8 cellular contexts compared by ENCODE assay signal in genomic region chr5:140042551-140043507, GRCh38. TPM values are rescaled to one million over a fixed set of nuclear protein-coding genes. Genes with fewer than 3 reads are reported as not detected.
DNase-seq lines count a peak whose midpoint lies in the region; ATAC-seq and TF ChIP-seq lines count a peak whose summit lies in the region.

Gene NRG2 (minus strand): TSS chr5:140043299.

- no peaks in the 10 kb centered on the region for H3K36me3 ChIP-seq in CD4-positive, CD25-positive, alpha-beta regulatory T cell (ENCODE audit: control insufficient read depth, insufficient read depth, low read length)
- no peaks in the 10 kb centered on the region for H3K36me3 ChIP-seq in upper lobe of right lung

- no peaks in the 10 kb centered on the region for H3K9me3 ChIP-seq in CD4-positive, CD25-positive, alpha-beta regulatory T cell (ENCODE audit: control insufficient read depth in 2 of 2, low read length in 2 of 2)
- no peaks in the 10 kb centered on the region for H3K9me3 ChIP-seq in upper lobe of right lung

- H3K9me3 Mint-ChIP-seq in CD4-positive, CD25-positive, alpha-beta regulatory T cell = peaks cover 0 to 1% (median 0%) of the 10 kb centered on the region in 7 donors
- H3K9me3 Mint-ChIP-seq in activated naive CD4-positive, alpha-beta T cell treated with anti-CD3 and anti-CD28 coated beads, Interleukin-2, amount 10 ng/mL, durations not matched to agents 7 days and 5 days = no peaks in the 10 kb centered on the region

- CTCF ChIA-PET in activated naive CD4-positive, alpha-beta T cell treated with anti-CD3 and anti-CD28 coated beads, Interleukin-2, amount 10 ng/mL, durations not matched to agents 7 days and 5 days (lab: Charles Lee) = interaction anchor here (1.0 to 1.4 kb wide), 3 partner anchors 30 to 104 kb away, joined by 3 to 4 read pairs (median 4); no protein-coding TSS in a partner anchor

- H3K4me3 ChIP-seq in CD4-positive, CD25-positive, alpha-beta regulatory T cell (ENCODE audit: low read depth, low read length) = peak within 1 kb of the TSS; percentile 23
- H3K4me3 ChIP-seq in upper lobe of right lung = peak within 1 kb of the TSS; percentile 55

- peaks cover 51% of the 10 kb centered on the region for H3K27me3 ChIP-seq in CD4-positive, CD25-positive, alpha-beta regulatory T cell (ENCODE audit: control insufficient read depth, insufficient read depth, low read length)
- no peaks in the 10 kb centered on the region for H3K27me3 ChIP-seq in upper lobe of right lung

- peaks cover 0 to 29% (median 7%) of the 10 kb centered on the region in 4 donors for H3K4me1 Mint-ChIP-seq in CD4-positive, CD25-positive, alpha-beta regulatory T cell
- H3K4me1 Mint-ChIP-seq in activated naive CD4-positive, alpha-beta T cell treated with anti-CD3 and anti-CD28 coated beads, Interleukin-2, amount 10 ng/mL, durations not matched to agents 7 days and 5 days = peaks cover 21% of the 10 kb centered on the region

- intact Hi-C loops in upper lobe of right lung (cut with DNase I) = no loop called here

- DNase-seq in CD4-positive, CD25-positive, alpha-beta regulatory T cell = peak; percentile 35 to 45 (median 43)
- DNase-seq in RPMI8226 (peak; percentile 54), glomerular visceral epithelial cell (ENCODE audit: extremely low spot score) (peak; percentile 78), occipital lobe (lab: John Stamatoyannopoulos, UW) (peak; percentile 77), upper lobe of right lung (peak; percentile 68)
- DNase-seq in activated naive CD4-positive, alpha-beta T cell treated with anti-CD3 and anti-CD28 coated beads, Interleukin-2, amount 10 ng/mL, durations not matched to agents 7 days and 5 days = peak; percentile 65

- peak; percentile 71 to 75 for ATAC-seq in CD4-positive, CD25-positive, alpha-beta regulatory T cell (ENCODE audit: low read depth in 2 of 2)
- peak; percentile 75 for ATAC-seq in GM19395 (IDR thresholded peaks at IDR 0.05; ENCODE audit: unreplicated experiment)
- ATAC-seq in HG03521 (IDR thresholded peaks at IDR 0.05; ENCODE audit: unreplicated experiment) = peak; percentile 64
- ATAC-seq in upper lobe of right lung = peak; percentile 80

- H3K27ac Mint-ChIP-seq in CD4-positive, CD25-positive, alpha-beta regulatory T cell = no peak within 1 kb of the TSS
- H3K27ac Mint-ChIP-seq in activated naive CD4-positive, alpha-beta T cell treated with anti-CD3 and anti-CD28 coated beads, Interleukin-2, amount 10 ng/mL, durations not matched to agents 7 days and 5 days = no peak within 1 kb of the TSS

- peaks cover 69% of the 10 kb centered on the region for H3K27me3 Mint-ChIP-seq in CD4-positive, CD25-positive, alpha-beta regulatory T cell
- H3K27me3 Mint-ChIP-seq in activated naive CD4-positive, alpha-beta T cell treated with anti-CD3 and anti-CD28 coated beads, Interleukin-2, amount 10 ng/mL, durations not matched to agents 7 days and 5 days = peaks cover 77% of the 10 kb centered on the region

- H3K36me3 Mint-ChIP-seq in CD4-positive, CD25-positive, alpha-beta regulatory T cell = no peaks in the 10 kb centered on the region
- H3K36me3 Mint-ChIP-seq in activated naive CD4-positive, alpha-beta T cell treated with anti-CD3 and anti-CD28 coated beads, Interleukin-2, amount 10 ng/mL, durations not matched to agents 7 days and 5 days = no peaks in the 10 kb centered on the region

- H3K27ac ChIP-seq in CD4-positive, CD25-positive, alpha-beta regulatory T cell (ENCODE audit: insufficient read depth, low read length, poor library complexity, severe bottlenecking) = no peak within 1 kb of the TSS
- no peak within 1 kb of the TSS for H3K27ac ChIP-seq in upper lobe of right lung

- peak; percentile 47 for TF ChIP-seq CTCF in upper lobe of right lung (IDR thresholded peaks at IDR 0.05)

- H3K4me3 Mint-ChIP-seq in CD4-positive, CD25-positive, alpha-beta regulatory T cell = peak within 1 kb of the TSS; percentile 29 to 79 (median 72)
- peak within 1 kb of the TSS; percentile 55 for H3K4me3 Mint-ChIP-seq in activated naive CD4-positive, alpha-beta T cell treated with anti-CD3 and anti-CD28 coated beads, Interleukin-2, amount 10 ng/mL, durations not matched to agents 7 days and 5 days

- H3K4me1 ChIP-seq in CD4-positive, CD25-positive, alpha-beta regulatory T cell (ENCODE audit: control insufficient read depth, insufficient read depth, low read length, poor library complexity, severe bottlenecking) = peaks cover 22% of the 10 kb centered on the region
- peaks cover 19% of the 10 kb centered on the region for H3K4me1 ChIP-seq in upper lobe of right lung

RNA-seq across cellular contexts. Expression of gene NRG2, which starts in this region (rescaled TPM):
- not detected for total RNA-seq in CD4-positive, CD25-positive, alpha-beta regulatory T cell
- not detected for polyA plus RNA-seq in CD4-positive, CD25-positive, alpha-beta regulatory T cell
- total RNA-seq in occipital lobe = 4.1 TPM
- 1.4 TPM for total RNA-seq in upper lobe of right lung

Comparison
In these comparisons a context has a peak if more than half of its experiments do, and no peak if none do; other contexts are left out.
1. Peak in DNase-seq, ATAC-seq and H3K4me3 ChIP-seq in CD4-positive, CD25-positive, alpha-beta regulatory T cell; RNA of the gene not detected or under 1 TPM.